Comparison of ENCODE assay signal across 14 cellular contexts in genomic region chr6:15561447-15562199, GRCh38.
DNase-seq lines count a peak whose midpoint lies in the region; ATAC-seq and TF ChIP-seq lines count a peak whose summit lies in the region.
"Had no signal": no experiment of that assay in that cellular context is flagged by ENCODE, and none has a peak within 500 bp of the region (broad histone marks: within the 10 kb centered on the region; RNA-seq: fewer than 3 reads in every experiment).

No MANE protein-coding gene starts in this region.

- no peaks in the 10 kb centered on the region for H3K9me3 ChIP-seq in IMR-90 (ENCODE audit: control insufficient read depth, insufficient read depth, low read length)
- H3K9me3 ChIP-seq: HAP-1 had no signal

- peak overlapping the region; percentile 11; the same call in 1 of the 2 replicates for H3K56ac ChIP-seq in IMR-90 (ENCODE audit: extremely low read depth, insufficient read depth, low read length)

- POLR2A ChIA-PET in IMR-90 (lab: Charles Lee; ENCODE audit: unreplicated experiment), result no interaction called here

- intact Hi-C loops in IMR-90 (cut with micrococcal nuclease), result loop anchor here (2.0 kb wide), 1 partner anchor 15 kb away; no protein-coding TSS in a partner anchor

- WGBS in IMR-90 (ENCODE audit: extremely low coverage in 2 of 2, insufficient read length in 1 of 2), 2 experiments, result no CpG with 5 or more reads among the region's 3 CpGs

- no peaks in the 10 kb centered on the region for H3K27me3 ChIP-seq in IMR-90 (ENCODE audit: control insufficient read depth, insufficient read depth, low read length)

- no peak overlapping the region for H3K14ac ChIP-seq in IMR-90 (replicated peaks; ENCODE audit: low read depth, low read length)

- H3K27me3 Mint-ChIP-seq in osteocyte (ENCODE audit: unreplicated experiment), result no peaks in the 10 kb centered on the region

- no peak overlapping the region for H3K4me3 ChIP-seq in IMR-90 (ENCODE audit: insufficient read depth, low read depth, low read length)
- no peak overlapping the region for H3K4me3 ChIP-seq in cardiac fibroblast (replicated peaks in 1 of 2; ENCODE audit: low read depth in 2 of 2, low read length in 2 of 2)
- H3K4me3 ChIP-seq in fibroblast of pulmonary artery (replicated peaks; ENCODE audit: low read depth, low read length), result no peak overlapping the region
- H3K4me3 ChIP-seq: HAP-1 had no signal

- TF ChIP-seq CTCF in IMR-90 (conservative IDR thresholded peaks at IDR 0.05; ENCODE audit: low read depth, low read length) (no peak), cardiac fibroblast (IDR thresholded peaks at IDR 0.05; ENCODE audit: low read depth, low read length) (no peak), fibroblast of pulmonary artery (IDR thresholded peaks at IDR 0.05; ENCODE audit: low read length, missing control alignments) (no peak), osteocyte (IDR thresholded peaks at IDR 0.05) (no peak)

- H2AFZ ChIP-seq in IMR-90 (replicated peaks; ENCODE audit: low read length, poor library complexity), result no peak overlapping the region

- dilution Hi-C loops in IMR-90 (cut with HindIII; ENCODE audit: low sequenced_read_pairs, unreplicated experiment), result no loop called here

- ATAC-seq in IMR-90 (ENCODE audit: low read depth), result peak; percentile 53
- ATAC-seq in GM18909 (IDR thresholded peaks at IDR 0.05; ENCODE audit: poor library complexity, unreplicated experiment), result no peak
- ATAC-seq: CD8-positive, alpha-beta T cell had no signal

- no peak overlapping the region for H3K4ac ChIP-seq in IMR-90 (ENCODE audit: low read depth, low read length)

- no peak overlapping the region for H2BK120ac ChIP-seq in IMR-90 (ENCODE audit: low read depth, low read length)

- no peak overlapping the region for H2AK5ac ChIP-seq in IMR-90 (ENCODE audit: low read depth, low read length)

- in situ Hi-C loops in IMR-90 (cut with MboI; ENCODE audit: low sequenced_read_pairs), result no loop called here

- H2AK9ac ChIP-seq in IMR-90 (replicated peaks; ENCODE audit: low read depth, low read length, poor library complexity), result no peak overlapping the region

- no peak overlapping the region for H4K8ac ChIP-seq in IMR-90 (ENCODE audit: low read depth in 2 of 2, low read length in 2 of 2)

- no peak overlapping the region for H2BK5ac ChIP-seq in IMR-90 (ENCODE audit: low read depth, low read length, poor library complexity, severe bottlenecking)

- no peak overlapping the region for H3K18ac ChIP-seq in IMR-90 (ENCODE audit: low read depth, low read length)

- no peak overlapping the region for H2BK20ac ChIP-seq in IMR-90 (ENCODE audit: low read depth, low read length)

- H3K79me1 ChIP-seq in IMR-90 (ENCODE audit: low read depth in 1 of 2, low read length in 2 of 2), result peaks cover 0 to 3% of the 10 kb centered on the region in 2 experiments; a peak in 1 of 4 replicates

- no peak overlapping the region for H3K9ac ChIP-seq in IMR-90 (ENCODE audit: low read depth, low read length)

- no peaks in the 10 kb centered on the region for H3K36me3 Mint-ChIP-seq in osteocyte (ENCODE audit: unreplicated experiment)

- no peaks in the 10 kb centered on the region for H4K20me1 ChIP-seq in IMR-90 (ENCODE audit: insufficient read depth, low read length)

- CTCF ChIA-PET in IMR-90 (lab: Yijun Ruan, JAX), result no interaction called here

- TF ChIP-seq POLR2A in IMR-90 (IDR thresholded peaks at IDR 0.05; ENCODE audit: low read depth, low read length), result no peak

- no peaks in the 10 kb centered on the region for H3K9me3 Mint-ChIP-seq in osteocyte (ENCODE audit: unreplicated experiment)
- H3K9me3 Mint-ChIP-seq: CD14-positive monocyte; CD8-positive, alpha-beta T cell had no signal

- H4K5ac ChIP-seq in IMR-90 (ENCODE audit: low read depth, low read length), result no peak overlapping the region

- H3K27ac ChIP-seq in IMR-90 (ENCODE audit: insufficient read depth, low read length), result no peak overlapping the region

- no TSS peak for BruUV-seq in IMR-90 (replicated peaks; lab: Mats Ljungman, UMichigan)

- no peaks in the 10 kb centered on the region for H3K9me1 ChIP-seq in IMR-90 (ENCODE audit: insufficient read depth, low read length)

- no peak overlapping the region for H2BK15ac ChIP-seq in IMR-90 (ENCODE audit: low read depth, low read length)

- TF ChIP-seq RAD21 in IMR-90 (IDR thresholded peaks at IDR 0.05; ENCODE audit: low read length), result no peak

- H3K4me1 Mint-ChIP-seq in osteocyte (ENCODE audit: unreplicated experiment), result no peaks in the 10 kb centered on the region

- no peak for DNase-seq in IMR-90
- peak; percentile 8 to 31 for DNase-seq in cardiac fibroblast (ENCODE audit: low read depth in 2 of 2)
- peak; percentile 29 for DNase-seq in fibroblast of pulmonary artery (ENCODE audit: low read depth)
- peak; percentile 2 for DNase-seq in osteocyte (ENCODE audit: extremely low spot score, unreplicated experiment)
- DNase-seq in NCI-H510A treated with DMSO at 0.1 percent for 48 hours (lab: John Stamatoyannopoulos, UW), result no peak
- no peak for DNase-seq in NCI-H82 treated with DMSO at 0.1 percent for 48 hours (lab: John Stamatoyannopoulos, UW; ENCODE audit: unreplicated experiment)
- DNase-seq: CD8-positive, alpha-beta T cell; COR-L47; DND-41; GDM1; GOT3 had no signal

- H3K4me1 ChIP-seq in IMR-90 (ENCODE audit: control insufficient read depth, insufficient read depth, low read length), result peaks cover 2% of the 10 kb centered on the region

- H3K4me2 ChIP-seq in IMR-90 (ENCODE audit: low read depth, low read length), result no peak overlapping the region

- no peak overlapping the region for H4K91ac ChIP-seq in IMR-90 (ENCODE audit: insufficient read depth, low read depth, low read length)

- no peak overlapping the region for H3K27ac Mint-ChIP-seq in osteocyte (ENCODE audit: unreplicated experiment)
- H3K27ac Mint-ChIP-seq: CD14-positive monocyte; CD8-positive, alpha-beta T cell had no signal

- H3K4me3 Mint-ChIP-seq in osteocyte (ENCODE audit: unreplicated experiment), result no peak overlapping the region
- H3K4me3 Mint-ChIP-seq: CD14-positive monocyte; CD8-positive, alpha-beta T cell had no signal

- H3K36me3 ChIP-seq in IMR-90 (ENCODE audit: control insufficient read depth, insufficient read depth, low read length), result no peaks in the 10 kb centered on the region
- H3K36me3 ChIP-seq: HAP-1 had no signal

- no peak overlapping the region for H3K23ac ChIP-seq in IMR-90 (ENCODE audit: low read depth, low read length)

TF ChIP-seq in IMR-90, 13 proteins besides CTCF, POLR2A, EP300 and RAD21:
- no peak for TF ChIP-seq ELK1 (IDR thresholded peaks at IDR 0.05; ENCODE audit: borderline replicate concordance, low read depth, low read length)
- TF ChIP-seq FOS (IDR thresholded peaks at IDR 0.05; ENCODE audit: low read depth, low read length), result no peak
- no peak for TF ChIP-seq MXI1 (IDR thresholded peaks at IDR 0.05; ENCODE audit: borderline replicate concordance, low read depth, low read length)
- TF ChIP-seq, protein P1, sequence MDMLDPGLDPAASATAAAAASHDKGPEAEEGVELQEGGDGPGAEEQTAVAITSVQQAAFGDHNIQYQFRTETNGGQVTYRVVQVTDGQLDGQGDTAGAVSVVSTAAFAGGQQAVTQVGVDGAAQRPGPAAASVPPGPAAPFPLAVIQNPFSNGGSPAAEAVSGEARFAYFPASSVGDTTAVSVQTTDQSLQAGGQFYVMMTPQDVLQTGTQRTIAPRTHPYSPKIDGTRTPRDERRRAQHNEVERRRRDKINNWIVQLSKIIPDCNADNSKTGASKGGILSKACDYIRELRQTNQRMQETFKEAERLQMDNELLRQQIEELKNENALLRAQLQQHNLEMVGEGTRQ (IDR thresholded peaks at IDR 0.05; ENCODE audit: low read depth, low read length), result no peak
- TF ChIP-seq MAZ (IDR thresholded peaks at IDR 0.05; ENCODE audit: borderline replicate concordance, low read depth, low read length), result no peak
- no peak for TF ChIP-seq RCOR1 (IDR thresholded peaks at IDR 0.05; ENCODE audit: insufficient replicate concordance, low read length)
- TF ChIP-seq RFX5 (IDR thresholded peaks at IDR 0.05; ENCODE audit: low read depth, low read length), result no peak
- no peak for TF ChIP-seq NFE2L2 (IDR thresholded peaks at IDR 0.05; ENCODE audit: low read depth, low read length)
- no peak for TF ChIP-seq SMC3 (IDR thresholded peaks at IDR 0.05; ENCODE audit: low read depth, low read length)
- TF ChIP-seq BHLHE40 (IDR thresholded peaks at IDR 0.05; ENCODE audit: low read depth, low read length), result no peak
- TF ChIP-seq CEBPB (IDR thresholded peaks at IDR 0.05; ENCODE audit: low read depth, low read length), result no peak
- TF ChIP-seq MAFK (IDR thresholded peaks at IDR 0.05; ENCODE audit: low read depth, low read length), result no peak

Comparison
In these comparisons a context has a peak if more than half of its experiments do, and no peak if none do; other contexts are left out.
1. DNase-seq: peak in cardiac fibroblast (2 of 2), fibroblast of pulmonary artery (single experiment) and osteocyte (single experiment); none in IMR-90 (single experiment), NCI-H510A treated with DMSO at 0.1 percent for 48 hours (single experiment) and NCI-H82 treated with DMSO at 0.1 percent for 48 hours (single experiment).